23 cellular contexts compared by ENCODE assay signal in the genomic region with DNA sequence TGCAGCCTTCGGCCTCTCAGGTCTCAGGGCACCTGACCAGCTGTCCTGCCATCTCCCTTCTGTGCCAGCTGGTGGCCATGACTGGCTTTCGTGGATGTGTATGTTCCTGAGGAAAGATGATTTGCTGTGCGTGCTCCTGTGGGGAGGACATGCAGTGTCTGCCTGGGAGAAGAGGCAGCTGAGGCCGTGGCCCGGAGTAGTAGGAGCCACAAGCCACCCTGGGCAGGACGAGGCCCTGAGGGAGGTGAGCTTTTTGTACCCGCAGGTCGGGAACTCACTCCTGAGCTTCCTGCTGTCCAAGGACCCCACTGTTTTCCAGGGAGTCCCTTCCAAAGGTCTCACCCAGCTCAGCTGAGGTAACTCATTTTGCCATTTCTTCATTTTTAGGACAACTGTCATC. TPM values are rescaled to one million over a fixed set of nuclear protein-coding genes. Genes with fewer than 3 reads are reported as not detected.
DNase-seq lines count a peak whose midpoint lies in the region; ATAC-seq and TF ChIP-seq lines count a peak whose summit lies in the region.
"Had no signal": no experiment of that assay in that cellular context is flagged by ENCODE, and none has a peak within 500 bp of the region (broad histone marks: within the 10 kb centered on the region; RNA-seq: fewer than 3 reads in every experiment).

No MANE protein-coding gene starts in this region.

- intact Hi-C loops in activated CD8-positive, alpha-beta T cell treated with anti-CD3 and anti-CD28 coated beads for 36 hours (cut with micrococcal nuclease), result no loop called here

- H3K4me3 Mint-ChIP-seq in activated naive CD4-positive, alpha-beta T cell treated with anti-CD3 and anti-CD28 coated beads, Interleukin-2, amount 10 ng/mL, durations not matched to agents 7 days and 5 days, result no peak overlapping the region
- H3K4me3 Mint-ChIP-seq in activated CD8-positive, alpha-beta T cell treated with anti-CD3 and anti-CD28 coated beads for 36 hours, result no peak overlapping the region
- H3K4me3 Mint-ChIP-seq in immature natural killer cell, result peak overlapping the region in 1 of 5 donors; percentile 54
- H3K4me3 Mint-ChIP-seq: CD14-positive monocyte; dendritic cell treated with granulocyte-macrophage colony-stimulating factor and Interleukin-4, amounts not matched to agents 40 ng/mL and 50 ng/mL, for 4 days; nephron had no signal

- H3K27ac Mint-ChIP-seq in activated naive CD4-positive, alpha-beta T cell treated with anti-CD3 and anti-CD28 coated beads, Interleukin-2, amount 10 ng/mL, durations not matched to agents 7 days and 5 days, result peak overlapping the region; percentile 81
- H3K27ac Mint-ChIP-seq in activated CD8-positive, alpha-beta T cell treated with anti-CD3 and anti-CD28 coated beads for 36 hours, result peak overlapping the region; percentile 74
- H3K27ac Mint-ChIP-seq in immature natural killer cell, result peak overlapping the region; percentile 8 to 96 (median 78)
- H3K27ac Mint-ChIP-seq: dendritic cell treated with granulocyte-macrophage colony-stimulating factor and Interleukin-4, amounts not matched to agents 40 ng/mL and 50 ng/mL, for 4 days; nephron had no signal

- peaks cover 50% of the 10 kb centered on the region for H3K36me3 Mint-ChIP-seq in activated naive CD4-positive, alpha-beta T cell treated with anti-CD3 and anti-CD28 coated beads, Interleukin-2, amount 10 ng/mL, durations not matched to agents 7 days and 5 days
- peaks cover 54% of the 10 kb centered on the region for H3K36me3 Mint-ChIP-seq in activated CD8-positive, alpha-beta T cell treated with anti-CD3 and anti-CD28 coated beads for 36 hours (ENCODE audit: low read depth)
- peaks cover 13 to 26% (median 26%) of the 10 kb centered on the region in 3 donors for H3K36me3 Mint-ChIP-seq in immature natural killer cell

- no peaks in the 10 kb centered on the region for H3K27me3 Mint-ChIP-seq in activated naive CD4-positive, alpha-beta T cell treated with anti-CD3 and anti-CD28 coated beads, Interleukin-2, amount 10 ng/mL, durations not matched to agents 7 days and 5 days
- no peaks in the 10 kb centered on the region for H3K27me3 Mint-ChIP-seq in activated CD8-positive, alpha-beta T cell treated with anti-CD3 and anti-CD28 coated beads for 36 hours
- H3K27me3 Mint-ChIP-seq in immature natural killer cell (ENCODE audit: low read depth in 3 of 3), result peaks cover 4 to 10% (median 6%) of the 10 kb centered on the region in 3 donors
- H3K27me3 Mint-ChIP-seq: dendritic cell treated with granulocyte-macrophage colony-stimulating factor and Interleukin-4, amounts not matched to agents 40 ng/mL and 50 ng/mL, for 4 days had no signal

- POLR2A ChIA-PET in activated CD8-positive, alpha-beta T cell treated with anti-CD3 and anti-CD28 coated beads for 36 hours (lab: Charles Lee), result no interaction called here

- no peaks in the 10 kb centered on the region for H3K9me3 Mint-ChIP-seq in activated naive CD4-positive, alpha-beta T cell treated with anti-CD3 and anti-CD28 coated beads, Interleukin-2, amount 10 ng/mL, durations not matched to agents 7 days and 5 days
- H3K9me3 Mint-ChIP-seq in activated CD8-positive, alpha-beta T cell treated with anti-CD3 and anti-CD28 coated beads for 36 hours, result no peaks in the 10 kb centered on the region
- H3K9me3 Mint-ChIP-seq in immature natural killer cell, result no peaks in the 10 kb centered on the region
- H3K9me3 Mint-ChIP-seq: CD14-positive monocyte; dendritic cell treated with granulocyte-macrophage colony-stimulating factor and Interleukin-4, amounts not matched to agents 40 ng/mL and 50 ng/mL, for 4 days; nephron had no signal

- CTCF ChIA-PET in activated naive CD4-positive, alpha-beta T cell treated with anti-CD3 and anti-CD28 coated beads, Interleukin-2, amount 10 ng/mL, durations not matched to agents 7 days and 5 days (lab: Charles Lee), result interaction anchor here (1.4 kb wide), 1 partner anchor 10 kb away, joined by 3 read pairs; no protein-coding TSS in a partner anchor
- CTCF ChIA-PET in activated CD8-positive, alpha-beta T cell treated with anti-CD3 and anti-CD28 coated beads for 36 hours (lab: Charles Lee), result interaction anchor here (0.6 to 1.5 kb wide), 3 partner anchors 12 to 82 kb away, joined by 3 to 5 read pairs (median 4); no protein-coding TSS in a partner anchor

- no peak for TF ChIP-seq CTCF in activated CD8-positive, alpha-beta T cell treated with anti-CD3 and anti-CD28 coated beads for 36 hours (IDR thresholded peaks at IDR 0.05)

- ATAC-seq in activated CD8-positive, alpha-beta T cell treated with anti-CD3 and anti-CD28 coated beads for 36 hours, result no peak
- no peak for ATAC-seq in GM21529 (IDR thresholded peaks at IDR 0.05; ENCODE audit: unreplicated experiment)
- ATAC-seq: right lobe of liver had no signal

- no peak for DNase-seq in activated naive CD4-positive, alpha-beta T cell treated with anti-CD3 and anti-CD28 coated beads, Interleukin-2, amount 10 ng/mL, durations not matched to agents 7 days and 5 days
- no peak for DNase-seq in activated naive CD4-positive, alpha-beta T cell (lab: John Stamatoyannopoulos, UW)
- no peak for DNase-seq in activated CD8-positive, alpha-beta T cell treated with anti-CD3 and anti-CD28 coated beads for 36 hours
- no peak for DNase-seq in immature natural killer cell
- no peak for DNase-seq in NCI-H2227 treated with DMSO at 0.1 percent for 48 hours (lab: John Stamatoyannopoulos, UW)
- no peak for DNase-seq in AG08395 (ENCODE audit: low spot score)
- DNase-seq: activated CD4-positive, alpha-beta T cell treated with anti-CD3 and anti-CD28 coated beads, Interleukin-2, amount 50 U/mL, for 4 hours; activated T-cell treated with anti-CD3 and anti-CD28 coated beads, Interleukin-2, amount 50 U/mL, for 48 hours; amygdala; DMS153; GDM1; glutamatergic neuron; mesendoderm; MG63; NCI-H1436; NCI-H2107; NCI-H510A; SJCRH30 had no signal

- H3K4me1 Mint-ChIP-seq in activated naive CD4-positive, alpha-beta T cell treated with anti-CD3 and anti-CD28 coated beads, Interleukin-2, amount 10 ng/mL, durations not matched to agents 7 days and 5 days, result peaks cover 66% of the 10 kb centered on the region
- H3K4me1 Mint-ChIP-seq in activated CD8-positive, alpha-beta T cell treated with anti-CD3 and anti-CD28 coated beads for 36 hours (ENCODE audit: low read depth), result peaks cover 55% of the 10 kb centered on the region
- H3K4me1 Mint-ChIP-seq in immature natural killer cell, result peaks cover 57 to 66% of the 10 kb centered on the region in 2 donors
- H3K4me1 Mint-ChIP-seq: nephron had no signal

RNA-seq across cellular contexts. Expression of gene PIK3CD, which starts 58.5 kb away (rescaled TPM):
- total RNA-seq in activated CD8-positive, alpha-beta T cell treated with anti-CD3 and anti-CD28 coated beads for 36 hours, result 100 to 1,000 TPM; 152 to 158 TPM
- 100 to 1,000 TPM in 1 of 3 donors, 10 to 100 TPM in 2; 43.4 to 133 (median 49.0) TPM for polyA plus RNA-seq in immature natural killer cell
